1 cellular context compared by ENCODE assay signal in the genomic region with DNA sequence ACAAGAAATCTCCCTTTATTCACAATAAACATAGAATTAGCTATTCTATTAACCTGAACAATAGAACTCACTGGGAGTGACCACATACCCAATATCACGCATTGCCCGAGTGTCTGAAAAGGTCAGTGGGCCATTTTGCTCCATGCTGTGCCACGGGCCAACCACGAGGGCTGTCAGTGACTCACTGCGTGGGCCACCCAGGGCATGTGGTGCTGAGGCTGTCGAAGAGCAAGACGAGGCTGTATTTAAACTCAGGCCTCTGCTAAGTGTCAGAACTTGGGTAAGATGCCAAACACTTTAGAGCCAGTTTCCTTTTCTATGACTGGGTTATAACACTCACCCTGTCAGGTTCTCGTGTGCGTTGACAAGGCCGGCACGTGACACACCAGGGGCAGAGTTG.
TF ChIP-seq lines count a peak whose summit lies in the region.

No MANE protein-coding gene starts in this region.

TF ChIP-seq in HepG2, 621 proteins besides CTCF, POLR2A, EP300 and RAD21:
- TF ChIP-seq, protein P1, sequence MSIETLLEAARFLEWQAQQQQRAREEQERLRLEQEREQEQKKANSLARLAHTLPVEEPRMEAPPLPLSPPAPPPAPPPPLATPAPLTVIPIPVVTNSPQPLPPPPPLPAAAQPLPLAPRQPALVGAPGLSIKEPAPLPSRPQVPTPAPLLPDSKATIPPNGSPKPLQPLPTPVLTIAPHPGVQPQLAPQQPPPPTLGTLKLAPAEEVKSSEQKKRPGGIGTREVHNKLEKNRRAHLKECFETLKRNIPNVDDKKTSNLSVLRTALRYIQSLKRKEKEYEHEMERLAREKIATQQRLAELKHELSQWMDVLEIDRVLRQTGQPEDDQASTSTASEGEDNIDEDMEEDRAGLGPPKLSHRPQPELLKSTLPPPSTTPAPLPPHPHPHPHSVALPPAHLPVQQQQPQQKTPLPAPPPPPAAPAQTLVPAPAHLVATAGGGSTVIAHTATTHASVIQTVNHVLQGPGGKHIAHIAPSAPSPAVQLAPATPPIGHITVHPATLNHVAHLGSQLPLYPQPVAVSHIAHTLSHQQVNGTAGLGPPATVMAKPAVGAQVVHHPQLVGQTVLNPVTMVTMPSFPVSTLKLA (IDR thresholded peaks at IDR 0.05): 0 out of 2 replicates have a peak, but pooled peaks have one; percentile 18
